In the genomic region with DNA sequence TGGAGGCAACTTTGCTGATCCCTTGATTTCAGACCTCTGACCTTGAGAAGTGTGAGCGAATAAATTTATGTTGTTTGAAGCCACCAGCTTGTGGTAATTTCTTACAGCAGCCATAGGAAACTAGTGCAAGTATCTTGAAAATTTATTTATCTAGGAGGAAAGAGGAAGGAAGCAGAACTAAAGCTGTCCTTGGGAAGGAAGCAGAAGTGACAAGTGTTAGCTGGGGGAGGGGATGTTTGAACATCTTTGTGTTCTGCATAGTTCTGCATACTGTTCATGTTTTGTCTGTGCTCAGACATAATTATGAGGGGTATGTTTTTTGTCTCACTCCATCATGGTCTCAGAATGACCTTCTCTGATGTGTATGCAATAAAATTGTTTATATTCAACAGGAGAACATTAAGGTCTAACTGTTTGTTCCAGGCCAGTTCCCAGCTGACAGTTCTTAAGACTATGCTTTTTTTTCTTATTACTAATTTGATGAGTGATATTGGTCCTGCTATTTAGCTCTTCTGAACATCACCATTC, we compare ENCODE assay signal across 17 cellular contexts.
"Had no signal": no experiment of that assay in that cellular context is flagged by ENCODE, and none has a peak within 500 bp of the region (broad histone marks: within the 10 kb centered on the region; RNA-seq: fewer than 3 reads in every experiment).

No MANE protein-coding gene starts in this region.

- H3K9me3 ChIP-seq: neutrophil had no signal

- H3K36me3 ChIP-seq: left lung, neutrophil, right atrium auricular region, tibial artery had no signal

- DNase-seq: activated B cell treated with CpG ODN at 0.5 μM for 24 hours; activated CD4-positive, alpha-beta T cell treated with anti-CD3 and anti-CD28 coated beads for 48 hours; activated CD8-positive, alpha-beta memory T cell treated with anti-CD3 and anti-CD28 coated beads, Interleukin-2, amount 50 U/mL, for 4 hours; activated CD8-positive, alpha-beta T cell treated with anti-CD3 and anti-CD28 coated beads for 36 hours; activated effector memory CD4-positive, alpha-beta T cell treated with anti-CD3 and anti-CD28 coated beads, Interleukin-2, amount 50 U/mL, for 16 hours; activated T-cell treated with anti-CD3 and anti-CD28 coated beads, Interleukin-2, amount 50 U/mL, for 48 hours; caudate nucleus; natural killer cell; stimulated activated CD4-positive, alpha-beta T cell treated with anti-CD3 and anti-CD28 coated beads, Interleukin-4, amount 100 ng/mL, for 1 hour; stimulated activated naive CD4-positive, alpha-beta T cell; tibial artery had no signal

- ATAC-seq: activated CD8-positive, alpha-beta T cell treated with anti-CD3 and anti-CD28 coated beads for 36 hours; activated naive CD4-positive, alpha-beta T cell treated with anti-CD3 and anti-CD28 coated beads, Interleukin-2, amount 50 U/mL, for 72 hours; left lung; natural killer cell had no signal

- H2AFZ ChIP-seq: hepatocyte, parathyroid adenoma had no signal

- H3K27ac ChIP-seq: hepatocyte, left lung, neutrophil, parathyroid adenoma, right atrium auricular region, tibial artery had no signal

- H3K27me3 ChIP-seq: hepatocyte, left lung, neutrophil, right atrium auricular region, tibial artery had no signal

- H3K4me3 ChIP-seq: hepatocyte, left lung, right atrium auricular region, tibial artery had no signal

- H3K9ac ChIP-seq: parathyroid adenoma had no signal

- H3K4me2 ChIP-seq: hepatocyte had no signal

- H3K4me1 ChIP-seq: left lung, parathyroid adenoma, right atrium auricular region, tibial artery had no signal

- H3K79me2 ChIP-seq: hepatocyte, parathyroid adenoma had no signal
